ENCODE assay signal across 8 cellular contexts in genomic region chr4:184851200-184851541, GRCh38. TPM values are rescaled to one million over a fixed set of nuclear protein-coding genes. Genes with fewer than 3 reads are reported as not detected.
DNase-seq lines count a peak whose midpoint lies in the region; ATAC-seq and TF ChIP-seq lines count a peak whose summit lies in the region.

No MANE protein-coding gene starts in this region.

- H3K36me3 Mint-ChIP-seq in progenitor cell of endocrine pancreas (ENCODE audit: insufficient read depth) (no peaks in the 10 kb centered on the region), H9 (ENCODE audit: insufficient read depth in 1 of 3, low read depth in 3 of 3) (no peaks in the 10 kb centered on the region)

- H2BK5ac ChIP-seq in H9 (ENCODE audit: insufficient read length, low read length) = no peak overlapping the region

- no peak overlapping the region for H4K8ac ChIP-seq in H9 (replicated peaks; ENCODE audit: insufficient read length, low read depth, low read length)

- no peak overlapping the region for H3K14ac ChIP-seq in H9 (ENCODE audit: insufficient read depth, low read length)

- no peak overlapping the region for H4K91ac ChIP-seq in H9 (ENCODE audit: insufficient read length, low read depth, low read length)

- no peak overlapping the region for H3K27ac Mint-ChIP-seq in progenitor cell of endocrine pancreas
- no peak overlapping the region for H3K27ac Mint-ChIP-seq in H9

- no peaks in the 10 kb centered on the region for H3K9me3 ChIP-seq in H9 (ENCODE audit: control insufficient read depth, low read depth, low read length)

- peak; percentile 75 for ATAC-seq in GM21447 (IDR thresholded peaks at IDR 0.05; ENCODE audit: unreplicated experiment)
- ATAC-seq in HG03571 (IDR thresholded peaks at IDR 0.05; ENCODE audit: unreplicated experiment) = peak; percentile 81

- H3K9ac ChIP-seq in H9 (ENCODE audit: extremely low read depth, insufficient read length, low read length) = no peak overlapping the region

- H3K4me2 ChIP-seq in H9 (ENCODE audit: insufficient read depth, insufficient read length, low read length) = no peak overlapping the region

- no peak for TF ChIP-seq CTCF in GM13977 (IDR thresholded peaks at IDR 0.05; ENCODE audit: extremely low read depth, insufficient read depth, missing control alignments)
- no peak for TF ChIP-seq CTCF in progenitor cell of endocrine pancreas (IDR thresholded peaks at IDR 0.05; ENCODE audit: unreplicated experiment)
- TF ChIP-seq CTCF in H9 (conservative IDR thresholded peaks at IDR 0.05) = no peak

- H3K4me1 ChIP-seq in H9 (ENCODE audit: insufficient read depth, low read length) = no peaks in the 10 kb centered on the region; the same call in 1 of the 2 replicates

- no CpG with 5 or more reads among the region's 3 CpGs for WGBS in H9 (ENCODE audit: extremely low coverage, insufficient read length, low lambda C conversion rate)

- H4K5ac ChIP-seq in H9 (ENCODE audit: insufficient read length, low read depth, low read length) = no peak overlapping the region

- H3K23ac ChIP-seq in H9 (ENCODE audit: insufficient read length, low read depth, low read length) = no peak overlapping the region

- DNase-seq in GM13977 (ENCODE audit: low spot score) (peak; percentile 53), germinal center (ENCODE audit: low spot score) (peak; percentile 58), progenitor cell of endocrine pancreas (ENCODE audit: low spot score, unreplicated experiment) (no peak), H9 (no peak), AG08395 (ENCODE audit: low spot score) (no peak), KG1 (lab: John Stamatoyannopoulos, UW) (no peak)

- no peaks in the 10 kb centered on the region for H3K79me2 ChIP-seq in H9 (ENCODE audit: insufficient read depth, low read length)

- no peak overlapping the region for H2AFZ ChIP-seq in H9 (ENCODE audit: low read length)

- H3K79me1 ChIP-seq in H9 (ENCODE audit: insufficient read depth, low read depth, low read length, poor library complexity, severe bottlenecking) = no peaks in the 10 kb centered on the region

- H3K27me3 ChIP-seq in H9 (ENCODE audit: insufficient read depth, low read length) = no peaks in the 10 kb centered on the region

- H3K9me3 Mint-ChIP-seq in progenitor cell of endocrine pancreas (ENCODE audit: low read depth) (no peaks in the 10 kb centered on the region), H9 (no peaks in the 10 kb centered on the region)

- H4K20me1 ChIP-seq in H9 (ENCODE audit: control insufficient read depth, insufficient read depth, insufficient read length) = no peaks in the 10 kb centered on the region

- H3T11ph ChIP-seq in H9 (ENCODE audit: low read length) = no peak overlapping the region

- H3K27me3 Mint-ChIP-seq in progenitor cell of endocrine pancreas (peaks cover 24% of the 10 kb centered on the region), H9 (ENCODE audit: low read depth) (no peaks in the 10 kb centered on the region; the same call in 1 of the 2 replicates)

- no peak overlapping the region for H2BK15ac ChIP-seq in H9 (ENCODE audit: low read depth, low read length)

- H2BK120ac ChIP-seq in H9 (ENCODE audit: low read depth, low read length, poor library complexity, severe bottlenecking) = no peak overlapping the region

- H3K18ac ChIP-seq in H9 (ENCODE audit: insufficient read length, low read depth, low read length) = no peak overlapping the region

- no peaks in the 10 kb centered on the region for H3K23me2 ChIP-seq in H9 (ENCODE audit: insufficient read length, low read depth, low read length, poor library complexity, severe bottlenecking)

- H3K56ac ChIP-seq in H9 (ENCODE audit: insufficient read length, low read depth, low read length) = no peak overlapping the region

- no peak overlapping the region for H2AK5ac ChIP-seq in H9 (ENCODE audit: insufficient read length, low read length)

- no peak overlapping the region for H3K4ac ChIP-seq in H9 (ENCODE audit: low read depth, low read length)

- H3K27ac ChIP-seq in H9 (ENCODE audit: insufficient read length, low read depth, low read length) = no peak overlapping the region

- in situ Hi-C loops in GM13977 (cut with MboI; ENCODE audit: low pct_unique_long_range_greater_than_20kb, low sequenced_read_pairs, unreplicated experiment) = no loop called here

- H3K4me1 Mint-ChIP-seq in progenitor cell of endocrine pancreas (ENCODE audit: low read depth) (peaks cover 2% of the 10 kb centered on the region), H9 (no peaks in the 10 kb centered on the region)

- H2BK12ac ChIP-seq in H9 (ENCODE audit: insufficient read length, low read depth, low read length) = no peak overlapping the region

- H2BK20ac ChIP-seq in H9 (ENCODE audit: low read depth, low read length, poor library complexity, severe bottlenecking) = no peak overlapping the region

- H3K4me3 Mint-ChIP-seq in progenitor cell of endocrine pancreas (ENCODE audit: low read depth) = no peak overlapping the region
- H3K4me3 Mint-ChIP-seq in H9 = no peak overlapping the region

RNA-seq across cellular contexts. Expression of gene ACSL1, which starts 25.4 kb away (rescaled TPM):
- total RNA-seq in progenitor cell of endocrine pancreas = 6.3 and 6.4 TPM in 2 replicates
- total RNA-seq in H9 (2021) = 3.1 and 3.5 TPM in 2 replicates

Comparison
In these comparisons a context has a peak if more than half of its experiments do, and no peak if none do; other contexts are left out.
1. DNase-seq: peak in GM13977 (single experiment) and germinal center (single experiment); none in progenitor cell of endocrine pancreas (single experiment), H9 (single experiment), AG08395 (single experiment) and KG1 (single experiment).